21 cellular contexts compared by ENCODE assay signal in genomic region chr9:2041736-2042135, GRCh38. TPM values are rescaled to one million over a fixed set of nuclear protein-coding genes. Genes with fewer than 3 reads are reported as not detected.
A peak's percentile ranks its signal among the peaks of the same experiment; 100 is the strongest.
DNase-seq lines count a peak whose midpoint lies in the region; ATAC-seq, FAIRE-seq and TF ChIP-seq lines count a peak whose summit lies in the region.
"Had no signal": no experiment of that assay in that cellular context is flagged by ENCODE, and none has a peak within 500 bp of the region (broad histone marks: within the 10 kb centered on the region; RNA-seq: fewer than 3 reads in every experiment).

No MANE protein-coding gene starts in this region.

- no peak for TF ChIP-seq POLR2A in thyroid gland (IDR thresholded peaks at IDR 0.05)

- H3K9me1 ChIP-seq in keratinocyte (ENCODE audit: control insufficient read depth, extremely low read depth, insufficient read depth, low read length) = no peaks in the 10 kb centered on the region

- H3K27ac ChIP-seq in keratinocyte (ENCODE audit: control insufficient read depth, insufficient read depth, low read length) (no peak overlapping the region), thyroid gland (no peak overlapping the region)
- H3K27ac ChIP-seq: BLaER1 treated with 17β-estradiol and CSF1 and Interleukin-3, amounts not matched to agents 10 nM and 100 nM had no signal

- H3K36me3 ChIP-seq in keratinocyte (ENCODE audit: control insufficient read depth in 2 of 2, extremely low read depth in 1 of 2, insufficient read depth in 2 of 2, low read length in 2 of 2) (peaks cover 1 to 3% of the 10 kb centered on the region in 2 experiments), BE2C (no peaks in the 10 kb centered on the region), thyroid gland (peaks cover 18 to 20% of the 10 kb centered on the region in 2 donors)
- H3K36me3 ChIP-seq: HAP-1 had no signal

- no peaks in the 10 kb centered on the region for H4K20me1 ChIP-seq in keratinocyte (ENCODE audit: control insufficient read depth, extremely low read depth, insufficient read depth, low read length)

- dilution Hi-C loops in keratinocyte (cut with MboI; ENCODE audit: extremely low pct_ligation_motif_present, low sequenced_read_pairs) = no loop called here

- H3K9me3 Mint-ChIP-seq in activated naive CD4-positive, alpha-beta T cell treated with anti-CD3 and anti-CD28 coated beads, Interleukin-2, amount 50 U/mL, for 24 hours = no peaks in the 10 kb centered on the region
- no peaks in the 10 kb centered on the region for H3K9me3 Mint-ChIP-seq in activated naive CD4-positive, alpha-beta T cell treated with anti-CD3 and anti-CD28 coated beads, Interleukin-2, amount 10 ng/mL, durations not matched to agents 7 days and 5 days
- H3K9me3 Mint-ChIP-seq in stimulated activated naive B cell treated with anti-CD40 and anti-IgM and Interleukin-4, amounts not matched to agents 10 μg/mL and 1 μg/mL and 100 μg/mL, for 72 hours = no peaks in the 10 kb centered on the region

- CTCF ChIA-PET in activated naive CD4-positive, alpha-beta T cell treated with anti-CD3 and anti-CD28 coated beads, Interleukin-2, amount 10 ng/mL, durations not matched to agents 7 days and 5 days (lab: Charles Lee) = no interaction called here

- H3K9me3 ChIP-seq in T-helper 17 cell (ENCODE audit: control insufficient read depth, low read length, poor library complexity, severe bottlenecking) (no peaks in the 10 kb centered on the region), keratinocyte (ENCODE audit: control insufficient read depth, low read depth, low read length) (no peaks in the 10 kb centered on the region), BE2C (no peaks in the 10 kb centered on the region), thyroid gland (no peaks in the 10 kb centered on the region)
- H3K9me3 ChIP-seq: Caco-2, HAP-1 had no signal

- H3K27me3 ChIP-seq in keratinocyte (ENCODE audit: control insufficient read depth, extremely low read depth, insufficient read depth, low read length) (no peaks in the 10 kb centered on the region), BE2C (no peaks in the 10 kb centered on the region; the same call in 1 of the 2 replicates), thyroid gland (no peaks in the 10 kb centered on the region)
- H3K27me3 ChIP-seq: BLaER1 treated with 17β-estradiol and CSF1 and Interleukin-3, amounts not matched to agents 10 nM and 100 nM had no signal

- H3K4me1 ChIP-seq in keratinocyte (ENCODE audit: control insufficient read depth, extremely low read depth, insufficient read depth, low read length) (peaks cover 8% of the 10 kb centered on the region), BE2C (no peaks in the 10 kb centered on the region), thyroid gland (no peaks in the 10 kb centered on the region)
- H3K4me1 ChIP-seq: Caco-2, HAP-1 had no signal

- H3K27ac Mint-ChIP-seq in activated naive CD4-positive, alpha-beta T cell treated with anti-CD3 and anti-CD28 coated beads, Interleukin-2, amount 50 U/mL, for 24 hours = peak overlapping the region; percentile 68
- H3K27ac Mint-ChIP-seq in activated naive CD4-positive, alpha-beta T cell treated with anti-CD3 and anti-CD28 coated beads, Interleukin-2, amount 10 ng/mL, durations not matched to agents 7 days and 5 days = no peak overlapping the region
- H3K27ac Mint-ChIP-seq in T-helper 17 cell = peak overlapping the region; percentile 43
- H3K27ac Mint-ChIP-seq in stimulated activated naive B cell treated with anti-CD40 and anti-IgM and Interleukin-4, amounts not matched to agents 10 μg/mL and 1 μg/mL and 100 μg/mL, for 72 hours = peak overlapping the region; percentile 86

- H3K4me1 Mint-ChIP-seq in activated naive CD4-positive, alpha-beta T cell treated with anti-CD3 and anti-CD28 coated beads, Interleukin-2, amount 50 U/mL, for 24 hours = peaks cover 66% of the 10 kb centered on the region
- H3K4me1 Mint-ChIP-seq in activated naive CD4-positive, alpha-beta T cell treated with anti-CD3 and anti-CD28 coated beads, Interleukin-2, amount 10 ng/mL, durations not matched to agents 7 days and 5 days = peaks cover 37% of the 10 kb centered on the region
- H3K4me1 Mint-ChIP-seq in T-helper 17 cell = peaks cover 42% of the 10 kb centered on the region
- peaks cover 41 to 57% of the 10 kb centered on the region in 2 donors for H3K4me1 Mint-ChIP-seq in stimulated activated naive B cell treated with anti-CD40 and anti-IgM and Interleukin-4, amounts not matched to agents 10 μg/mL and 1 μg/mL and 100 μg/mL, for 72 hours

- peaks cover 20% of the 10 kb centered on the region for H3K36me3 Mint-ChIP-seq in activated naive CD4-positive, alpha-beta T cell treated with anti-CD3 and anti-CD28 coated beads, Interleukin-2, amount 50 U/mL, for 24 hours
- peaks cover 88% of the 10 kb centered on the region for H3K36me3 Mint-ChIP-seq in activated naive CD4-positive, alpha-beta T cell treated with anti-CD3 and anti-CD28 coated beads, Interleukin-2, amount 10 ng/mL, durations not matched to agents 7 days and 5 days
- H3K36me3 Mint-ChIP-seq in T-helper 17 cell (ENCODE audit: low read depth) = peaks cover 10% of the 10 kb centered on the region
- peaks cover 26 to 68% of the 10 kb centered on the region in 2 donors for H3K36me3 Mint-ChIP-seq in stimulated activated naive B cell treated with anti-CD40 and anti-IgM and Interleukin-4, amounts not matched to agents 10 μg/mL and 1 μg/mL and 100 μg/mL, for 72 hours

- no peak for DNase-seq in activated naive CD4-positive, alpha-beta T cell treated with anti-CD3 and anti-CD28 coated beads, Interleukin-2, amount 10 ng/mL, durations not matched to agents 7 days and 5 days
- DNase-seq in T-helper 17 cell (no peak), keratinocyte (ENCODE audit: low read depth, low spot score) (no peak), SHP77 treated with DMSO at 0.1 percent for 48 hours (lab: John Stamatoyannopoulos, UW) (no peak), BE2C (no peak), thyroid gland (no peak)
- no peak for DNase-seq in stimulated activated naive B cell treated with anti-CD40 and anti-IgM and Interleukin-4, amounts not matched to agents 10 μg/mL and 1 μg/mL and 100 μg/mL, for 72 hours
- DNase-seq: 8988T, Caco-2, DMS153, Kasumi-1, MM.1S, NCI-H1092 treated with DMSO at 0.1 percent for 48 hours, NCI-H2081 treated with DMSO at 0.1 percent for 48 hours, NCI-H510A treated with DMSO at 0.1 percent for 48 hours, Right ventricle myocardium superior had no signal

- no peak for TF ChIP-seq CTCF in keratinocyte (optimal IDR thresholded peaks at IDR 0.05 in 1 of 3, IDR thresholded peaks at IDR 0.05 in 1 of 3, conservative IDR thresholded peaks at IDR 0.05 in 1 of 3; ENCODE audit: extremely low read depth in 1 of 3, insufficient read depth in 2 of 3, low read length in 3 of 3)
- no peak for TF ChIP-seq CTCF in BE2C (IDR thresholded peaks at IDR 0.05; ENCODE audit: low read depth, low read length)
- TF ChIP-seq CTCF in thyroid gland (IDR thresholded peaks at IDR 0.05) = no peak

- WGBS in thyroid gland, 2 donors = 92% methylated on average over 2 of the region's 2 CpGs

- no peaks in the 10 kb centered on the region for H3K79me2 ChIP-seq in keratinocyte (ENCODE audit: control insufficient read depth, insufficient read depth, low read length)

- no peaks in the 10 kb centered on the region for H3K27me3 Mint-ChIP-seq in activated naive CD4-positive, alpha-beta T cell treated with anti-CD3 and anti-CD28 coated beads, Interleukin-2, amount 50 U/mL, for 24 hours
- H3K27me3 Mint-ChIP-seq in activated naive CD4-positive, alpha-beta T cell treated with anti-CD3 and anti-CD28 coated beads, Interleukin-2, amount 10 ng/mL, durations not matched to agents 7 days and 5 days = no peaks in the 10 kb centered on the region
- H3K27me3 Mint-ChIP-seq in T-helper 17 cell = no peaks in the 10 kb centered on the region
- no peaks in the 10 kb centered on the region for H3K27me3 Mint-ChIP-seq in stimulated activated naive B cell treated with anti-CD40 and anti-IgM and Interleukin-4, amounts not matched to agents 10 μg/mL and 1 μg/mL and 100 μg/mL, for 72 hours

- H3K4me2 ChIP-seq in keratinocyte (ENCODE audit: control insufficient read depth, extremely low read depth, insufficient read depth, low read depth, low read length) = no peak overlapping the region

- no peak overlapping the region for H2AFZ ChIP-seq in keratinocyte (ENCODE audit: control insufficient read depth, low read length)

- no peak overlapping the region for H3K9ac ChIP-seq in keratinocyte (ENCODE audit: control insufficient read depth, extremely low read depth, insufficient read depth, low read length)
- H3K9ac ChIP-seq: BLaER1 treated with 17β-estradiol and CSF1 and Interleukin-3, amounts not matched to agents 10 nM and 100 nM had no signal

- peak; percentile 5 for FAIRE-seq in keratinocyte (lab: Jason Lieb, UNC)

- no peak overlapping the region for H3K4me3 Mint-ChIP-seq in activated naive CD4-positive, alpha-beta T cell treated with anti-CD3 and anti-CD28 coated beads, Interleukin-2, amount 50 U/mL, for 24 hours
- H3K4me3 Mint-ChIP-seq in activated naive CD4-positive, alpha-beta T cell treated with anti-CD3 and anti-CD28 coated beads, Interleukin-2, amount 10 ng/mL, durations not matched to agents 7 days and 5 days = no peak overlapping the region
- H3K4me3 Mint-ChIP-seq in T-helper 17 cell = peak overlapping the region; percentile 53
- H3K4me3 Mint-ChIP-seq in stimulated activated naive B cell treated with anti-CD40 and anti-IgM and Interleukin-4, amounts not matched to agents 10 μg/mL and 1 μg/mL and 100 μg/mL, for 72 hours = peak overlapping the region; percentile 18 to 36

- H3K4me3 ChIP-seq in keratinocyte (ENCODE audit: control insufficient read depth in 2 of 3, extremely low read depth in 1 of 3, insufficient read depth in 2 of 3, low read depth in 1 of 3, low read length in 3 of 3) (no peak overlapping the region), BE2C (ENCODE audit: low read depth, low read length) (no peak overlapping the region), thyroid gland (replicated peaks in 1 of 3) (no peak overlapping the region)
- H3K4me3 ChIP-seq: BLaER1 treated with 17β-estradiol and CSF1 and Interleukin-3, amounts not matched to agents 10 nM and 100 nM; HAP-1 had no signal

- intact Hi-C loops in thyroid gland (cut with DNase I) = no loop called here

- no peak for ATAC-seq in T-helper 17 cell
- ATAC-seq in stimulated activated naive B cell treated with anti-CD40 and anti-IgM and Interleukin-4, amounts not matched to agents 10 μg/mL and 1 μg/mL and 100 μg/mL, for 72 hours (replicated peaks) = no peak
- ATAC-seq: Panc1, SK-N-SH treated with all-trans-retinoic acid at 6 μM for 48 hours had no signal

RNA-seq across cellular contexts. Expression of gene SMARCA2, which starts 26.6 kb away (rescaled TPM):
- total RNA-seq in T-helper 17 cell (100 to 1,000 TPM; 244 to 296 TPM), thyroid gland (100 to 1,000 TPM; 148 to 217 (median 196) TPM)
- polyA plus RNA-seq in keratinocyte = 28.4 to 39.0 TPM (median 28.7 TPM) in 3 replicates
- 91.5 TPM for polyA plus RNA-seq in keratinocyte (2011; ENCODE audit: low read depth)
- polyA plus RNA-seq in keratinocyte (2011; cell fraction: cytosol; rRNA removed) = 26.2 and 33.5 TPM in 2 replicates
- 47.3 and 51.9 TPM in 2 replicates for polyA plus RNA-seq in keratinocyte (2011; cell fraction: nucleus; rRNA removed)
- polyA plus RNA-seq in keratinocyte (2012; ENCODE audit: low replicate concordance) = 25.7 and 27.5 TPM in 2 replicates
- polyA minus RNA-seq in keratinocyte = 60.9 to 93.3 TPM (median 91.2 TPM) in 3 replicates
- 21.9 TPM for polyA minus RNA-seq in keratinocyte (2011; cell fraction: cytosol; rRNA and poly(A)+ RNA removed)
- 34.7 and 68.0 TPM in 2 replicates for polyA minus RNA-seq in keratinocyte (2011; cell fraction: nucleus; rRNA and poly(A)+ RNA removed)
- polyA plus RNA-seq in BE2C (2012; ENCODE audit: insufficient read depth, insufficient read length, low read depth) = 1.1 TPM

Comparison
In these comparisons a context has a peak if more than half of its experiments do, and no peak if none do; other contexts are left out.
1. H3K4me3 Mint-ChIP-seq: peak in T-helper 17 cell (single experiment) and stimulated activated naive B cell treated with anti-CD40 and anti-IgM and Interleukin-4, amounts not matched to agents 10 μg/mL and 1 μg/mL and 100 μg/mL, for 72 hours (2 of 2); none in activated naive CD4-positive, alpha-beta T cell treated with anti-CD3 and anti-CD28 coated beads, Interleukin-2, amount 50 U/mL, for 24 hours (single experiment) and activated naive CD4-positive, alpha-beta T cell treated with anti-CD3 and anti-CD28 coated beads, Interleukin-2, amount 10 ng/mL, durations not matched to agents 7 days and 5 days (single experiment).